1 cellular context compared by ENCODE assay signal in genomic region chr12:124994435-124994975, GRCh38.
A peak's percentile ranks its signal among the peaks of the same experiment; 100 is the strongest.
TF ChIP-seq lines count a peak whose summit lies in the region.

No MANE protein-coding gene starts in this region.

TF ChIP-seq in K562, 482 proteins besides CTCF, POLR2A, EP300 and RAD21 (continues in another document):
- TF ChIP-seq HDAC1 (IDR thresholded peaks at IDR 0.05) = peak in 1 of 2 experiments; percentile 55; a peak in 2 of 4 replicates
- peak; percentile 21 for TF ChIP-seq HNRNPLL (IDR thresholded peaks at IDR 0.05; ENCODE audit: low read depth, low read length, poor library complexity, severe bottlenecking)
- peak; percentile 79 for TF ChIP-seq PRDM10 (IDR thresholded peaks at IDR 0.05; ENCODE audit: partially characterized antibody)
- TF ChIP-seq BMI1 (IDR thresholded peaks at IDR 0.05; ENCODE audit: low read length) = no peak
- no peak for TF ChIP-seq NCOR1 (IDR thresholded peaks at IDR 0.05)
- no peak for TF ChIP-seq MCM3 (IDR thresholded peaks at IDR 0.05)
- TF ChIP-seq PHB (CRISPR knock-in tag; IDR thresholded peaks at IDR 0.05) = no peak
- peak; percentile 9; the same call in 1 of the 2 replicates for TF ChIP-seq CTBP1 (IDR thresholded peaks at IDR 0.05; ENCODE audit: borderline replicate concordance)
- TF ChIP-seq, protein P1, sequence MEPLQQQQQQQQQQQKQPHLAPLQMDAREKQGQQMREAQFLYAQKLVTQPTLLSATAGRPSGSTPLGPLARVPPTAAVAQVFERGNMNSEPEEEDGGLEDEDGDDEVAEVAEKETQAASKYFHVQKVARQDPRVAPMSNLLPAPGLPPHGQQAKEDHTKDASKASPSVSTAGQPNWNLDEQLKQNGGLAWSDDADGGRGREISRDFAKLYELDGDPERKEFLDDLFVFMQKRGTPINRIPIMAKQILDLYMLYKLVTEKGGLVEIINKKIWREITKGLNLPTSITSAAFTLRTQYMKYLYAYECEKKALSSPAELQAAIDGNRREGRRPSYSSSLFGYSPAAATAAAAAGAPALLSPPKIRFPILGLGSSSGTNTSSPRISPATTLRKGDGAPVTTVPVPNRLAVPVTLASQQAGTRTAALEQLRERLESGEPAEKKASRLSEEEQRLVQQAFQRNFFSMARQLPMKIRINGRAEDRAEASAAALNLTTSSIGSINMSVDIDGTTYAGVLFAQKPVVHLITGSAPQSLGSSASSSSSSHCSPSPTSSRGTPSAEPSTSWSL (CRISPR knock-in tag; IDR thresholded peaks at IDR 0.05; ENCODE audit: borderline replicate concordance) = no peak
- 0 out of 2 replicates have a peak, but pooled peaks have one; percentile 34 for TF ChIP-seq SMARCE1 (IDR thresholded peaks at IDR 0.05)
- TF ChIP-seq SP1 (CRISPR knock-in tag; IDR thresholded peaks at IDR 0.05) = no peak
- TF ChIP-seq, protein P2, sequence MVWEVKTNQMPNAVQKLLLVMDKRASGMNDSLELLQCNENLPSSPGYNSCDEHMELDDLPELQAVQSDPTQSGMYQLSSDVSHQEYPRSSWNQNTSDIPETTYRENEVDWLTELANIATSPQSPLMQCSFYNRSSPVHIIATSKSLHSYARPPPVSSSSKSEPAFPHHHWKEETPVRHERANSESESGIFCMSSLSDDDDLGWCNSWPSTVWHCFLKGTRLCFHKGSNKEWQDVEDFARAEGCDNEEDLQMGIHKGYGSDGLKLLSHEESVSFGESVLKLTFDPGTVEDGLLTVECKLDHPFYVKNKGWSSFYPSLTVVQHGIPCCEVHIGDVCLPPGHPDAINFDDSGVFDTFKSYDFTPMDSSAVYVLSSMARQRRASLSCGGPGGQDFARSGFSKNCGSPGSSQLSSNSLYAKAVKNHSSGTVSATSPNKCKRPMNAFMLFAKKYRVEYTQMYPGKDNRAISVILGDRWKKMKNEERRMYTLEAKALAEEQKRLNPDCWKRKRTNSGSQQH (CRISPR knock-in tag; IDR thresholded peaks at IDR 0.05) = no peak
- TF ChIP-seq ETV5 (CRISPR knock-in tag; IDR thresholded peaks at IDR 0.05; ENCODE audit: low read depth) = 0 out of 2 replicates have a peak, but pooled peaks have one; percentile 45
- TF ChIP-seq ZKSCAN1 (IDR thresholded peaks at IDR 0.05; ENCODE audit: low read depth, low read length) = peak; percentile 99
- TF ChIP-seq, protein P3, sequence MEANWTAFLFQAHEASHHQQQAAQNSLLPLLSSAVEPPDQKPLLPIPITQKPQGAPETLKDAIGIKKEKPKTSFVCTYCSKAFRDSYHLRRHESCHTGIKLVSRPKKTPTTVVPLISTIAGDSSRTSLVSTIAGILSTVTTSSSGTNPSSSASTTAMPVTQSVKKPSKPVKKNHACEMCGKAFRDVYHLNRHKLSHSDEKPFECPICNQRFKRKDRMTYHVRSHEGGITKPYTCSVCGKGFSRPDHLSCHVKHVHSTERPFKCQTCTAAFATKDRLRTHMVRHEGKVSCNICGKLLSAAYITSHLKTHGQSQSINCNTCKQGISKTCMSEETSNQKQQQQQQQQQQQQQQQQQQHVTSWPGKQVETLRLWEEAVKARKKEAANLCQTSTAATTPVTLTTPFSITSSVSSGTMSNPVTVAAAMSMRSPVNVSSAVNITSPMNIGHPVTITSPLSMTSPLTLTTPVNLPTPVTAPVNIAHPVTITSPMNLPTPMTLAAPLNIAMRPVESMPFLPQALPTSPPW (CRISPR knock-in tag; IDR thresholded peaks at IDR 0.05) = peak; percentile 33; the same call in 1 of the 2 replicates
- TF ChIP-seq, protein P4, sequence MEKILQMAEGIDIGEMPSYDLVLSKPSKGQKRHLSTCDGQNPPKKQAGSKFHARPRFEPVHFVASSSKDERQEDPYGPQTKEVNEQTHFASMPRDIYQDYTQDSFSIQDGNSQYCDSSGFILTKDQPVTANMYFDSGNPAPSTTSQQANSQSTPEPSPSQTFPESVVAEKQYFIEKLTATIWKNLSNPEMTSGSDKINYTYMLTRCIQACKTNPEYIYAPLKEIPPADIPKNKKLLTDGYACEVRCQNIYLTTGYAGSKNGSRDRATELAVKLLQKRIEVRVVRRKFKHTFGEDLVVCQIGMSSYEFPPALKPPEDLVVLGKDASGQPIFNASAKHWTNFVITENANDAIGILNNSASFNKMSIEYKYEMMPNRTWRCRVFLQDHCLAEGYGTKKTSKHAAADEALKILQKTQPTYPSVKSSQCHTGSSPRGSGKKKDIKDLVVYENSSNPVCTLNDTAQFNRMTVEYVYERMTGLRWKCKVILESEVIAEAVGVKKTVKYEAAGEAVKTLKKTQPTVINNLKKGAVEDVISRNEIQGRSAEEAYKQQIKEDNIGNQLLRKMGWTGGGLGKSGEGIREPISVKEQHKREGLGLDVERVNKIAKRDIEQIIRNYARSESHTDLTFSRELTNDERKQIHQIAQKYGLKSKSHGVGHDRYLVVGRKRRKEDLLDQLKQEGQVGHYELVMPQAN (IDR thresholded peaks at IDR 0.05; ENCODE audit: borderline replicate concordance) = 0 out of 2 replicates have a peak, but pooled peaks have one; percentile 26
- TF ChIP-seq MNT (conservative IDR thresholded peaks at IDR 0.05) = peak in 1 of 2 experiments; percentile 17; a peak in 1 of 4 replicates
- TF ChIP-seq THAP7 (CRISPR knock-in tag; IDR thresholded peaks at IDR 0.05) = no peak
- peak in 1 of 2 experiments; percentile 34; a peak in 1 of 4 replicates for TF ChIP-seq MAZ (CRISPR knock-in tag; conservative IDR thresholded peaks at IDR 0.05 in 1 of 2, IDR thresholded peaks at IDR 0.05 in 1 of 2)
- TF ChIP-seq NRF1 (conservative IDR thresholded peaks at IDR 0.05 in 1 of 2, IDR thresholded peaks at IDR 0.05 in 1 of 2) = peak in 1 of 2 experiments; percentile 35; a peak in 1 of 4 replicates
- no peak for TF ChIP-seq ZNF239 (CRISPR knock-in tag; IDR thresholded peaks at IDR 0.05)
- TF ChIP-seq ZBTB7A (IDR thresholded peaks at IDR 0.05; ENCODE audit: borderline replicate concordance, control insufficient read depth, low read depth, low read length) = peak; percentile 57; the same call in 1 of the 2 replicates
- TF ChIP-seq SPI1 (IDR thresholded peaks at IDR 0.05; ENCODE audit: borderline replicate concordance, low read depth, low read length) = peak; percentile 43; the same call in 1 of the 2 replicates
- TF ChIP-seq ELF1 (tag; IDR thresholded peaks at IDR 0.05) = 0 out of 2 replicates have a peak, but pooled peaks have one; percentile 15
- peak; percentile 33; the same call in 1 of the 2 replicates for TF ChIP-seq MYC (IDR thresholded peaks at IDR 0.05; ENCODE audit: low read depth, low read length)
- no peak for TF ChIP-seq MYC (CRISPR knock-in tag; IDR thresholded peaks at IDR 0.05; ENCODE audit: borderline replicate concordance, low read depth)
- peak; percentile 35; the same call in 1 of the 2 replicates for TF ChIP-seq ARID4B (CRISPR knock-in tag; IDR thresholded peaks at IDR 0.05)
- peak; percentile 79 for TF ChIP-seq CHD4 (IDR thresholded peaks at IDR 0.05; ENCODE audit: insufficient read depth, insufficient replicate concordance, low read depth, low read length, poor library complexity, severe bottlenecking)
- peak; percentile 9; the same call in 1 of the 2 replicates for TF ChIP-seq PML (IDR thresholded peaks at IDR 0.05; ENCODE audit: low read length)
- TF ChIP-seq THRB (CRISPR knock-in tag; conservative IDR thresholded peaks at IDR 0.05) = no peak
- no peak for TF ChIP-seq SUPT5H (IDR thresholded peaks at IDR 0.05)
- peak; percentile 58 for TF ChIP-seq SAP30 (IDR thresholded peaks at IDR 0.05; ENCODE audit: borderline replicate concordance, insufficient read depth, low read depth, low read length, poor library complexity, severe bottlenecking)
- TF ChIP-seq HDAC2 (IDR thresholded peaks at IDR 0.05) = 0 out of 2 replicates have a peak, but pooled peaks have one; percentile 24
- TF ChIP-seq RBM14 (IDR thresholded peaks at IDR 0.05; ENCODE audit: borderline replicate concordance, insufficient read depth, low read depth, low read length) = no peak
- peak in 1 of 3 experiments; percentile 11 for TF ChIP-seq YY1 (IDR thresholded peaks at IDR 0.05; ENCODE audit: borderline replicate concordance in 1 of 3, control insufficient read depth in 1 of 3, extremely low read depth in 1 of 3, insufficient read depth in 3 of 3, insufficient read length in 1 of 3, insufficient replicate concordance in 2 of 3, low read depth in 1 of 3, low read length in 2 of 3)
- TF ChIP-seq CREM (IDR thresholded peaks at IDR 0.05; ENCODE audit: low read depth) = 0 out of 2 replicates have a peak, but pooled peaks have one; percentile 23
- TF ChIP-seq, protein P5, sequence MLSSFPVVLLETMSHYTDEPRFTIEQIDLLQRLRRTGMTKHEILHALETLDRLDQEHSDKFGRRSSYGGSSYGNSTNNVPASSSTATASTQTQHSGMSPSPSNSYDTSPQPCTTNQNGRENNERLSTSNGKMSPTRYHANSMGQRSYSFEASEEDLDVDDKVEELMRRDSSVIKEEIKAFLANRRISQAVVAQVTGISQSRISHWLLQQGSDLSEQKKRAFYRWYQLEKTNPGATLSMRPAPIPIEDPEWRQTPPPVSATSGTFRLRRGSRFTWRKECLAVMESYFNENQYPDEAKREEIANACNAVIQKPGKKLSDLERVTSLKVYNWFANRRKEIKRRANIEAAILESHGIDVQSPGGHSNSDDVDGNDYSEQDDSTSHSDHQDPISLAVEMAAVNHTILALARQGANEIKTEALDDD (IDR thresholded peaks at IDR 0.05) = peak; percentile 40; the same call in 1 of the 2 replicates
